ENCODE assay signal across 9 cellular contexts in genomic region chr12:119544780-119545625, GRCh38. TPM values are rescaled to one million over a fixed set of nuclear protein-coding genes. Genes with fewer than 3 reads are reported as not detected.
DNase-seq lines count a peak whose midpoint lies in the region; ATAC-seq, FAIRE-seq and TF ChIP-seq lines count a peak whose summit lies in the region.
"Had no signal": no experiment of that assay in that cellular context is flagged by ENCODE, and none has a peak within 500 bp of the region (broad histone marks: within the 10 kb centered on the region; RNA-seq: fewer than 3 reads in every experiment).

No MANE protein-coding gene starts in this region.

- H3K36me3 ChIP-seq in WERI-Rb-1 (no peaks in the 10 kb centered on the region), kidney (ENCODE audit: control insufficient read depth in 1 of 2, insufficient read depth in 2 of 2, low read length in 2 of 2) (no peaks in the 10 kb centered on the region)

- H3K4me1 ChIP-seq in H9 (ENCODE audit: insufficient read depth, low read length) = no peaks in the 10 kb centered on the region
- H3K4me1 ChIP-seq in kidney (ENCODE audit: control insufficient read depth in 1 of 2, insufficient read depth in 1 of 2, low read depth in 1 of 2, low read length in 2 of 2) = no peaks in the 10 kb centered on the region

- H2BK5ac ChIP-seq in H9 (ENCODE audit: insufficient read length, low read length) = no peak overlapping the region

- no peak overlapping the region for H4K5ac ChIP-seq in H9 (ENCODE audit: insufficient read length, low read depth, low read length)

- H2BK20ac ChIP-seq in H9 (ENCODE audit: low read depth, low read length, poor library complexity, severe bottlenecking) = no peak overlapping the region

- H3K27ac ChIP-seq in H9 (ENCODE audit: insufficient read length, low read depth, low read length) = no peak overlapping the region
- H3K27ac ChIP-seq in WERI-Rb-1 = no peak overlapping the region
- no peak overlapping the region for H3K27ac ChIP-seq in kidney (ENCODE audit: low read depth in 2 of 2, low read length in 2 of 2)

- H3K4me1 Mint-ChIP-seq in H9 = no peaks in the 10 kb centered on the region

- no peaks in the 10 kb centered on the region for H4K20me1 ChIP-seq in H9 (ENCODE audit: control insufficient read depth, insufficient read depth, insufficient read length)

- H3K23me2 ChIP-seq in H9 (ENCODE audit: insufficient read length, low read depth, low read length, poor library complexity, severe bottlenecking) = no peaks in the 10 kb centered on the region

- H3K27me3 ChIP-seq in H9 (ENCODE audit: insufficient read depth, low read length) = peaks cover 3% of the 10 kb centered on the region; the same call in 1 of the 2 replicates
- H3K27me3 ChIP-seq in WERI-Rb-1 (ENCODE audit: insufficient read depth, low read depth, severe bottlenecking) = no peaks in the 10 kb centered on the region

- no peak overlapping the region for H3K4ac ChIP-seq in H9 (ENCODE audit: low read depth, low read length)

- H2AK5ac ChIP-seq in H9 (ENCODE audit: insufficient read length, low read length) = no peak overlapping the region

- H3K27me3 Mint-ChIP-seq in H9 (ENCODE audit: low read depth) = peaks cover 16% of the 10 kb centered on the region

- no peak overlapping the region for H3K27ac Mint-ChIP-seq in H9
- H3K27ac Mint-ChIP-seq: T-helper 1 cell treated with Interleukin-12 subunit alpha and Interleukin-12 subunit beta and Interleukin-4 antibody, amounts not matched to agents 30 μg/mL and 1 μg/mL, for 36 hours had no signal

- WGBS in H9 (ENCODE audit: extremely low coverage, insufficient read length, low lambda C conversion rate) = no CpG with 5 or more reads among the region's 9 CpGs

- no peak overlapping the region for H3K14ac ChIP-seq in H9 (ENCODE audit: insufficient read depth, low read length)

- peak; percentile 8 for FAIRE-seq in kidney (lab: Jason Lieb, UNC)

- H3K9ac ChIP-seq in H9 (ENCODE audit: extremely low read depth, insufficient read length, low read length) (no peak overlapping the region), kidney (ENCODE audit: low read length in 2 of 2) (no peak overlapping the region)

- TF ChIP-seq CTCF in H9 (conservative IDR thresholded peaks at IDR 0.05) = peak; percentile 92
- TF ChIP-seq CTCF in WERI-Rb-1 (IDR thresholded peaks at IDR 0.05; ENCODE audit: low read depth, low read length) = peak; percentile 79
- peak; percentile 87 for TF ChIP-seq CTCF in cardiac fibroblast (IDR thresholded peaks at IDR 0.05; ENCODE audit: low read depth, low read length)
- peak; percentile 89 for TF ChIP-seq CTCF in kidney (IDR thresholded peaks at IDR 0.05; ENCODE audit: borderline replicate concordance, extremely low read depth, insufficient read depth)

- H3T11ph ChIP-seq in H9 (ENCODE audit: low read length) = no peak overlapping the region

- no peaks in the 10 kb centered on the region; a peak in 1 of 5 replicates for H3K9me3 Mint-ChIP-seq in H9
- H3K9me3 Mint-ChIP-seq: T-helper 1 cell treated with Interleukin-12 subunit alpha and Interleukin-12 subunit beta and Interleukin-4 antibody, amounts not matched to agents 30 μg/mL and 1 μg/mL, for 36 hours had no signal

- H3K4me3 ChIP-seq in WERI-Rb-1 (ENCODE audit: low read depth, low read length) = no peak overlapping the region
- H3K4me3 ChIP-seq in cardiac fibroblast (replicated peaks in 1 of 2; ENCODE audit: low read depth in 2 of 2, low read length in 2 of 2) = no peak overlapping the region
- H3K4me3 ChIP-seq in kidney (ENCODE audit: low read length in 2 of 2) = no peak overlapping the region

- H3K36me3 Mint-ChIP-seq in H9 (ENCODE audit: insufficient read depth in 1 of 3, low read depth in 3 of 3) = no peaks in the 10 kb centered on the region

- DNase-seq in COLO829 (ENCODE audit: low spot score) = peak; percentile 83
- DNase-seq in H9 = peak; percentile 71
- peak; percentile 60 for DNase-seq in NCI-H2171 (lab: John Stamatoyannopoulos, UW)
- DNase-seq in WERI-Rb-1 = peak; percentile 62
- peak; percentile 81 to 88 for DNase-seq in cardiac fibroblast (ENCODE audit: low read depth in 2 of 2)
- DNase-seq in kidney = no peak
- DNase-seq in stimulated activated CD4-positive, alpha-beta T cell treated with anti-CD3 and anti-CD28 coated beads, Interleukin-2, amount 100 ng/mL, for 4 hours (ENCODE audit: low read depth) = peak; percentile 32

- no peak overlapping the region for H3K56ac ChIP-seq in H9 (ENCODE audit: insufficient read length, low read depth, low read length)

- no peaks in the 10 kb centered on the region; the same call in 1 of the 2 replicates for H3K79me2 ChIP-seq in H9 (ENCODE audit: insufficient read depth, low read length)

- no peak overlapping the region for H3K4me2 ChIP-seq in H9 (ENCODE audit: insufficient read depth, insufficient read length, low read length)

- H3K9me3 ChIP-seq in H9 (ENCODE audit: control insufficient read depth, low read depth, low read length) = no peaks in the 10 kb centered on the region
- H3K9me3 ChIP-seq in WERI-Rb-1 (ENCODE audit: severe bottlenecking) = no peaks in the 10 kb centered on the region
- no peaks in the 10 kb centered on the region for H3K9me3 ChIP-seq in kidney (ENCODE audit: control insufficient read depth in 1 of 2, low read length in 2 of 2)

- intact Hi-C loops in kidney (cut with DNase I) = loop anchor here (10.0 kb wide), 1 partner anchor 430 kb away; no protein-coding TSS in a partner anchor

- no peak overlapping the region for H3K4me3 Mint-ChIP-seq in H9
- H3K4me3 Mint-ChIP-seq: T-helper 1 cell treated with Interleukin-12 subunit alpha and Interleukin-12 subunit beta and Interleukin-4 antibody, amounts not matched to agents 30 μg/mL and 1 μg/mL, for 36 hours had no signal

- H2BK15ac ChIP-seq in H9 (ENCODE audit: low read depth, low read length) = no peak overlapping the region

- H3K79me1 ChIP-seq in H9 (ENCODE audit: insufficient read depth, low read depth, low read length, poor library complexity, severe bottlenecking) = no peaks in the 10 kb centered on the region

- no peak overlapping the region for H2BK120ac ChIP-seq in H9 (ENCODE audit: low read depth, low read length, poor library complexity, severe bottlenecking)

- no peak overlapping the region for H4K91ac ChIP-seq in H9 (ENCODE audit: insufficient read length, low read depth, low read length)

- no peak overlapping the region for H2BK12ac ChIP-seq in H9 (ENCODE audit: insufficient read length, low read depth, low read length)

- no peak overlapping the region for H3K18ac ChIP-seq in H9 (ENCODE audit: insufficient read length, low read depth, low read length)

- no peak overlapping the region for H2AFZ ChIP-seq in H9 (ENCODE audit: low read length)

- no peak for ATAC-seq in GM19328 (IDR thresholded peaks at IDR 0.05; ENCODE audit: unreplicated experiment)

- no peak overlapping the region for H3K23ac ChIP-seq in H9 (ENCODE audit: insufficient read length, low read depth, low read length)

- no peak overlapping the region for H4K8ac ChIP-seq in H9 (replicated peaks; ENCODE audit: insufficient read length, low read depth, low read length)

RNA-seq across cellular contexts. Expression of gene TMEM233, which starts 48.6 kb away (rescaled TPM):
- total RNA-seq in H9 (2021) (not detected in 2 replicates), kidney (1.2 TPM)
- 1.4 TPM for polyA plus RNA-seq in kidney (ENCODE audit: insufficient read depth, low read depth, low replicate concordance)
